14 cellular contexts compared by ENCODE assay signal in the genomic region with DNA sequence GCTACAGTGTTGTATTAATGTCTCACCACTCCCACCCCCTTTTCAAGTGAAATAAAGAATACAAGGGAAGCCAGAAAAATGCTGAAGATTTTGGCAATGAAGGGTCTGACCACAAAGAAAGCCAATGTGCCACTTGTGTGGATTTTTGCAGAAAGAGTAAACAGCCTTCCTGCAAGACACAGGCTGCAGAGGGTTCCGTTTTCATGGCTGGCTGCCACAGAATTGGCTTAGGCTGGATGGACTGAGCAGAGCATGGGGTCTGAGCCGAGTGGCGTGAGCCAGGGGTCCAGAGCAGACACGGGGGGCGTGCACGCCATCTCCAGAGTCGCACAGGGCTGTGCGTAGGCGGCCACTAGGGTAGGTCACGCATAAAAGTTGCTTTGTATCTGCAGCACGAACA.
DNase-seq lines count a peak whose midpoint lies in the region; ATAC-seq, FAIRE-seq and TF ChIP-seq lines count a peak whose summit lies in the region.
"Had no signal": no experiment of that assay in that cellular context is flagged by ENCODE, and none has a peak within 500 bp of the region (broad histone marks: within the 10 kb centered on the region; RNA-seq: fewer than 3 reads in every experiment).

No MANE protein-coding gene starts in this region.

- no peaks in the 10 kb centered on the region for H3K79me1 ChIP-seq in H1 (ENCODE audit: low read depth, low read length)

- H3K27me3 ChIP-seq in H1 (replicated peaks in 1 of 4; ENCODE audit: control insufficient read depth in 3 of 4, extremely low read depth in 1 of 4, insufficient read depth in 3 of 4, low read length in 3 of 4): no peaks in the 10 kb centered on the region
- H3K27me3 ChIP-seq in neuron (ENCODE audit: insufficient read depth, low read length): no peaks in the 10 kb centered on the region
- H3K27me3 ChIP-seq in Karpas-422 (ENCODE audit: low read length): no peaks in the 10 kb centered on the region
- H3K27me3 ChIP-seq: BLaER1 had no signal

- FAIRE-seq in H1 (lab: Jason Lieb, UNC): no peak
- FAIRE-seq: keratinocyte had no signal

- no peak for TF ChIP-seq POLR2A in H1 (IDR thresholded peaks at IDR 0.05; ENCODE audit: control extremely low read depth in 1 of 2, low read depth in 2 of 2, low read length in 2 of 2)

- H2BK12ac ChIP-seq in H1 (ENCODE audit: low read depth, low read length): peak overlapping the region; percentile 12; the same call in 1 of the 2 replicates

- no peak overlapping the region for H3K23ac ChIP-seq in H1 (ENCODE audit: insufficient read length)

- no peak for TF ChIP-seq CTCF in AG04449 (IDR thresholded peaks at IDR 0.05; ENCODE audit: insufficient read depth, low read length, missing control alignments)
- TF ChIP-seq CTCF in H1 (IDR thresholded peaks at IDR 0.05; ENCODE audit: control extremely low read depth in 1 of 3, insufficient read depth in 1 of 3, low read depth in 1 of 3, low read length in 3 of 3): no peak

- H3K36me3 ChIP-seq in H1 (ENCODE audit: control insufficient read depth in 2 of 4, insufficient read depth in 4 of 4, low read length in 3 of 4) (no peaks in the 10 kb centered on the region), neuron (ENCODE audit: insufficient read depth, low read length) (no peaks in the 10 kb centered on the region), Karpas-422 (ENCODE audit: insufficient read depth, low read length) (no peaks in the 10 kb centered on the region)
- H3K36me3 ChIP-seq: BLaER1 had no signal

- no peak overlapping the region for H3K14ac ChIP-seq in H1 (ENCODE audit: insufficient read length)

- H3K9ac ChIP-seq in H1 (replicated peaks in 1 of 4; ENCODE audit: extremely low read depth in 1 of 4, low read depth in 3 of 4, low read length in 3 of 4) (no peak overlapping the region), Karpas-422 (ENCODE audit: low read length) (no peak overlapping the region)
- H3K9ac ChIP-seq: BLaER1 had no signal

- ATAC-seq in GM21825 (IDR thresholded peaks at IDR 0.05; ENCODE audit: unreplicated experiment) (no peak), GM18873 (IDR thresholded peaks at IDR 0.05; ENCODE audit: low FRiP score, unreplicated experiment) (no peak)
- ATAC-seq: activated CD8-positive, alpha-beta T cell treated with anti-CD3 and anti-CD28 coated beads, Interleukin-2, amount 10 ng/mL, durations not matched to agents 7 days and 5 days had no signal

- WGBS in H1 (ENCODE audit: extremely low coverage in 1 of 2, insufficient coverage in 1 of 2, insufficient read length in 1 of 2, insufficient replicate concordance in 2 of 2, low coverage in 1 of 2, low lambda C conversion rate in 2 of 2, missing lambda C conversion rate in 1 of 2), 2 experiments: 87% methylated on average over 11 of the region's 11 CpGs; no CpG with 5 or more reads in 1 of the 2 experiments

- H3K27ac ChIP-seq in H1 (ENCODE audit: low read depth, low read length): no peak overlapping the region
- H3K27ac ChIP-seq in Karpas-422 (ENCODE audit: low read length): no peak overlapping the region
- H3K27ac ChIP-seq: BLaER1 had no signal

- H3K23me2 ChIP-seq in H1 (ENCODE audit: low read depth, low read length): no peaks in the 10 kb centered on the region; the same call in 1 of the 2 replicates

- H2BK20ac ChIP-seq in H1 (ENCODE audit: low read length): no peak overlapping the region

- H3K4me1 ChIP-seq in H1 (replicated peaks in 1 of 4; ENCODE audit: control insufficient read depth in 3 of 4, insufficient read depth in 4 of 4, low read length in 3 of 4) (peaks cover 0 to 11% (median 4%) of the 10 kb centered on the region in 4 experiments; a peak in 1 of 7 replicates), neuron (ENCODE audit: insufficient read depth, low read length) (peaks cover 15% of the 10 kb centered on the region), Karpas-422 (ENCODE audit: low read length) (no peaks in the 10 kb centered on the region)
- H3K4me1 ChIP-seq: BLaER1 had no signal

- H3K4me2 ChIP-seq in H1 (ENCODE audit: insufficient read depth in 1 of 2, low read depth in 2 of 2, low read length in 2 of 2) (peak overlapping the region; percentile 14 to 48; a peak in 1 of 4 replicates), Karpas-422 (ENCODE audit: low read depth, low read length, poor library complexity, severe bottlenecking) (no peak overlapping the region)
- H3K4me2 ChIP-seq: BLaER1 had no signal

- H3K4me3 ChIP-seq in AG04449 (ENCODE audit: low read depth, low read length): peak overlapping the region; percentile 20; the same call in 1 of the 2 replicates
- H3K4me3 ChIP-seq in H1 (ENCODE audit: extremely low read depth in 1 of 4, insufficient read depth in 2 of 4, low read depth in 3 of 4, low read length in 4 of 4): no peak overlapping the region
- no peak overlapping the region for H3K4me3 ChIP-seq in neuron (ENCODE audit: low read length)
- no peak overlapping the region for H3K4me3 ChIP-seq in Karpas-422 (ENCODE audit: low read length)
- H3K4me3 ChIP-seq: BLaER1 had no signal

- H2BK5ac ChIP-seq in H1 (ENCODE audit: low read depth, low read length): no peak overlapping the region

- POLR2A ChIA-PET in AG04449 (lab: Yijun Ruan, JAX): no interaction called here
- POLR2A ChIA-PET in H1 (lab: Charles Lee; ENCODE audit: partially characterized antibody): no interaction called here

- no peak overlapping the region for H2BK120ac ChIP-seq in H1 (replicated peaks; ENCODE audit: low read depth, low read length)

- H3K9me3 ChIP-seq in H1 (ENCODE audit: insufficient read depth in 2 of 2, low read depth in 1 of 2, low read length in 1 of 2) (peaks cover 0 to 12% of the 10 kb centered on the region in 2 experiments; a peak in 3 of 4 replicates), neuron (ENCODE audit: low read length) (no peaks in the 10 kb centered on the region), Karpas-422 (ENCODE audit: low read length) (no peaks in the 10 kb centered on the region)

- H2AFZ ChIP-seq in H1 (ENCODE audit: low read length): peak overlapping the region; percentile 5; the same call in 1 of the 2 replicates
- H2AFZ ChIP-seq in neuron (ENCODE audit: low read depth, low read length): peak overlapping the region; percentile 31
- H2AFZ ChIP-seq in Karpas-422 (ENCODE audit: low read length): no peak overlapping the region

- no peaks in the 10 kb centered on the region for H3K9me2 ChIP-seq in Karpas-422 (replicated peaks; ENCODE audit: insufficient read depth, low read length)

- H4K5ac ChIP-seq in H1 (ENCODE audit: insufficient read length, low read depth, low read length): no peak overlapping the region

- H3K79me2 ChIP-seq in H1 (ENCODE audit: control insufficient read depth in 1 of 2, insufficient read depth in 2 of 2, low read length in 2 of 2) (no peaks in the 10 kb centered on the region), Karpas-422 (ENCODE audit: low read length) (no peaks in the 10 kb centered on the region)

- CTCF ChIA-PET in AG04449 (lab: Yijun Ruan, JAX): no interaction called here
- CTCF ChIA-PET in H1 (lab: Charles Lee; ENCODE audit: partially characterized antibody): no interaction called here

- TF ChIP-seq RAD21 in H1 (IDR thresholded peaks at IDR 0.05 in 1 of 2, conservative IDR thresholded peaks at IDR 0.05 in 1 of 2; ENCODE audit: low read depth in 2 of 2, low read length in 2 of 2): no peak

- H2AK5ac ChIP-seq in H1 (ENCODE audit: low read depth, low read length): no peak overlapping the region

- DNase-seq in AG04449 (ENCODE audit: low read depth, low spot score): no peak
- DNase-seq in RPMI7951 (ENCODE audit: low read depth): peak; percentile 13
- no peak for DNase-seq in H1 (ENCODE audit: low read depth in 1 of 2, low spot score in 2 of 2)
- DNase-seq in NK-92 (lab: John Stamatoyannopoulos, UW; ENCODE audit: unreplicated experiment): no peak
- DNase-seq in Karpas-422: no peak
- DNase-seq: activated CD8-positive, alpha-beta T cell treated with anti-CD3 and anti-CD28 coated beads, Interleukin-2, amount 10 ng/mL, durations not matched to agents 7 days and 5 days; activated naive CD8-positive, alpha-beta T cell treated with anti-CD3 and anti-CD28 coated beads for 36 hours; NCI-H1417 treated with DMSO at 0.1 percent for 48 hours; NK-92 treated with Interleukin-12 subunit alpha and Interleukin-12 subunit beta, amount 100 ng/mL, for 24 hours had no signal

- no peaks in the 10 kb centered on the region for H4K20me1 ChIP-seq in H1 (replicated peaks in 1 of 2; ENCODE audit: control insufficient read depth in 1 of 2, insufficient read depth in 2 of 2, low read length in 2 of 2)
- no peaks in the 10 kb centered on the region for H4K20me1 ChIP-seq in Karpas-422 (ENCODE audit: insufficient read depth, low read depth, low read length)
- H4K20me1 ChIP-seq: BLaER1 had no signal

- H2BK15ac ChIP-seq in H1 (ENCODE audit: low read length): no peak overlapping the region

- H3K4ac ChIP-seq in H1 (replicated peaks; ENCODE audit: insufficient read length, low read depth, low read length): no peak overlapping the region

- H3K56ac ChIP-seq in H1 (replicated peaks; ENCODE audit: insufficient read length, low read depth, low read length): no peak overlapping the region

- H4K8ac ChIP-seq in H1 (ENCODE audit: extremely low read depth, insufficient read depth, low read length): no peak overlapping the region

- no peak for TF ChIP-seq EP300 in H1 (IDR thresholded peaks at IDR 0.05; ENCODE audit: borderline replicate concordance in 1 of 2, low read depth in 2 of 2, low read length in 2 of 2)

- H3K18ac ChIP-seq in H1 (ENCODE audit: extremely low read depth, low read length): no peak overlapping the region

- no peak overlapping the region for H4K91ac ChIP-seq in H1 (replicated peaks; ENCODE audit: insufficient read length, low read length)

TF ChIP-seq in H1, 55 proteins besides CTCF, POLR2A, EP300 and RAD21 (continues in another document):
- TF ChIP-seq, protein P1, sequence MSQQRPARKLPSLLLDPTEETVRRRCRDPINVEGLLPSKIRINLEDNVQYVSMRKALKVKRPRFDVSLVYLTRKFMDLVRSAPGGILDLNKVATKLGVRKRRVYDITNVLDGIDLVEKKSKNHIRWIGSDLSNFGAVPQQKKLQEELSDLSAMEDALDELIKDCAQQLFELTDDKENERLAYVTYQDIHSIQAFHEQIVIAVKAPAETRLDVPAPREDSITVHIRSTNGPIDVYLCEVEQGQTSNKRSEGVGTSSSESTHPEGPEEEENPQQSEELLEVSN (IDR thresholded peaks at IDR 0.05): no peak
- TF ChIP-seq BRCA1 (IDR thresholded peaks at IDR 0.05; ENCODE audit: low read depth, low read length): no peak
- TF ChIP-seq POLR2AphosphoS5 (IDR thresholded peaks at IDR 0.05; ENCODE audit: low read depth, low read length): no peak
- no peak for TF ChIP-seq TBP (IDR thresholded peaks at IDR 0.05; ENCODE audit: low read depth, low read length)
- no peak for TF ChIP-seq CREB1 (IDR thresholded peaks at IDR 0.05)
- no peak for TF ChIP-seq MAFK (IDR thresholded peaks at IDR 0.05; ENCODE audit: low read depth, low read length)
- TF ChIP-seq FOSL1 (IDR thresholded peaks at IDR 0.05; ENCODE audit: insufficient read depth, low read depth, low read length): no peak
- no peak for TF ChIP-seq RNF2 (IDR thresholded peaks at IDR 0.05; ENCODE audit: borderline replicate concordance, low read depth, low read length, missing control alignments, poor library complexity, severe bottlenecking)
- no peak for TF ChIP-seq TAF1 (IDR thresholded peaks at IDR 0.05; ENCODE audit: low read depth, low read length)
- no peak for TF ChIP-seq PHF8 (conservative IDR thresholded peaks at IDR 0.05; ENCODE audit: low read depth, low read length)
- TF ChIP-seq JUN (IDR thresholded peaks at IDR 0.05; ENCODE audit: low read depth, low read length): no peak
